13 cellular contexts compared by ENCODE assay signal in the genomic region with DNA sequence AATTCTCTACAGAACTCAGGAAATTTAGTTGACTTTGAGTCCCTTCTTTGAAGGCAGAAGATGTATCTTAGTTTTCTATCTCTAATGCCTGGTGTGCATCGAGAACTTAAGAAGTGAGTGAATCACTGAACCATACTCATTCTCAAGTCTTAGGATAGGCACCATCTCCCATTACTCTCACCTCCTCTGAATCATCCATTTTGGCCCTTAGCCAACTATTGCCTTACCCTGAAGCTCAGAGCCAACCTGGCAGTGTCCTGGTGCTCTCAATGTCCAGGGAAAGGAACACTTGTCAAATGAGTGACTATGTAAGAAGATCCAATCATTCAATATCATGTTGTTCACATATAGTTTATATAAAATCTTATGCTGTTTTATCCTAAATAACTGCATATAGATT.
DNase-seq lines count a peak whose midpoint lies in the region; ATAC-seq, FAIRE-seq and TF ChIP-seq lines count a peak whose summit lies in the region.
"Had no signal": no experiment of that assay in that cellular context is flagged by ENCODE, and none has a peak within 500 bp of the region (broad histone marks: within the 10 kb centered on the region; RNA-seq: fewer than 3 reads in every experiment).

No MANE protein-coding gene starts in this region.

- no peak overlapping the region for H3K9ac ChIP-seq in PC-3 (ENCODE audit: low read length)

- H4K20me1 ChIP-seq in PC-3 (ENCODE audit: low read length), result no peaks in the 10 kb centered on the region

- no TSS peak for BruUV-seq in PC-3 (replicated peaks; lab: Mats Ljungman, UMichigan)

- CTCF ChIA-PET in A549 (lab: Yijun Ruan, JAX) (no interaction called here), PC-3 (lab: Charles Lee) (no interaction called here)

- POLR2A ChIA-PET in A549 (lab: Yijun Ruan, JAX) (no interaction called here), PC-3 (lab: Charles Lee; ENCODE audit: unreplicated experiment) (interaction anchor here (0.6 kb wide), 1 partner anchor 45 kb away, joined by 5 read pairs; no protein-coding TSS in a partner anchor)

- TF ChIP-seq EP300 in A549 (IDR thresholded peaks at IDR 0.05) (no peak), stomach (IDR thresholded peaks at IDR 0.05) (no peak)

- WGBS in A549 (ENCODE audit: missing lambda C conversion rate), result 10% methylated on average over 1 of the region's 1 CpG
- WGBS in stomach, 5 donors, result 90 to 100% (median 93%) methylated on average over 1 of the region's 1 CpG

- DNase-seq in A549 (ENCODE audit: low read depth in 1 of 2, low spot score in 1 of 2) (peak; percentile 8 to 57), DMS53 treated with DMSO at 0.1 percent for 48 hours (lab: John Stamatoyannopoulos, UW; ENCODE audit: unreplicated experiment) (peak; percentile 14), PC-3 (peak; percentile 92), fibroblast of mammary gland (ENCODE audit: low read depth) (peak; percentile 88), stomach (no peak)
- DNase-seq: activated CD8-positive, alpha-beta memory T cell treated with anti-CD3 and anti-CD28 coated beads, Interleukin-2, amount 10 ng/mL, durations not matched to agents 7 days and 5 days; NCI-H187; upper lobe of left lung had no signal

- no peak overlapping the region for H2AFZ ChIP-seq in PC-3 (ENCODE audit: low read length)

- H3K27me3 ChIP-seq in PC-3 (ENCODE audit: low read length), result no peaks in the 10 kb centered on the region
- H3K27me3 ChIP-seq in stomach, result no peaks in the 10 kb centered on the region
- H3K27me3 ChIP-seq: neutrophil, upper lobe of left lung had no signal

- H3K36me3 ChIP-seq in PC-3 (ENCODE audit: low read depth, low read length) (no peaks in the 10 kb centered on the region), stomach (peaks cover 0 to 46% (median 29%) of the 10 kb centered on the region in 4 donors)
- H3K36me3 ChIP-seq: neutrophil, upper lobe of left lung had no signal

- H3K4me3 ChIP-seq in A549, result no peak overlapping the region
- H3K4me3 ChIP-seq in PC-3 (ENCODE audit: low read length), result no peak overlapping the region
- no peak overlapping the region for H3K4me3 ChIP-seq in fibroblast of mammary gland (ENCODE audit: control insufficient read depth, low read depth, low read length)
- H3K4me3 ChIP-seq in stomach, result no peak overlapping the region
- H3K4me3 ChIP-seq: upper lobe of left lung had no signal

- H3K4me2 ChIP-seq in A549 (no peak overlapping the region), PC-3 (ENCODE audit: low read length) (no peak overlapping the region; the same call in 1 of the 2 replicates)

- intact Hi-C loops in PC-3 (cut with micrococcal nuclease), result no loop called here
- intact Hi-C loops in stomach (cut with DNase I; ENCODE audit: low total_unique reads), result no loop called here

- ATAC-seq in A549 (peak in 1 of 2 experiments; percentile 65; a peak in 3 of 6 replicates), PC-3 (peak; percentile 91), HG03565 (IDR thresholded peaks at IDR 0.05; ENCODE audit: unreplicated experiment) (no peak), GM19463 (IDR thresholded peaks at IDR 0.05; ENCODE audit: unreplicated experiment) (no peak), HG02759 (IDR thresholded peaks at IDR 0.05; ENCODE audit: unreplicated experiment) (no peak)
- ATAC-seq: activated CD8-positive, alpha-beta memory T cell treated with anti-CD3 and anti-CD28 coated beads, Interleukin-2, amount 10 ng/mL, durations not matched to agents 7 days and 5 days had no signal

- peaks cover 12% of the 10 kb centered on the region for H3K4me1 ChIP-seq in A549
- peaks cover 11% of the 10 kb centered on the region for H3K4me1 ChIP-seq in PC-3 (ENCODE audit: insufficient read depth, low read length)
- peaks cover 0 to 10% (median 0%) of the 10 kb centered on the region in 4 donors for H3K4me1 ChIP-seq in stomach
- H3K4me1 ChIP-seq: upper lobe of left lung had no signal

- no peak for TF ChIP-seq POLR2A in A549 (IDR thresholded peaks at IDR 0.05; ENCODE audit: low read length)
- TF ChIP-seq POLR2A in stomach (IDR thresholded peaks at IDR 0.05), result no peak

- H3K79me2 ChIP-seq in PC-3 (ENCODE audit: low read length), result no peaks in the 10 kb centered on the region

- no peak for FAIRE-seq in A549 (lab: Jason Lieb, UNC)
- FAIRE-seq: D721Med had no signal

- H3K27ac ChIP-seq in A549 (no peak overlapping the region; a peak in 1 of 6 replicates), PC-3 (ENCODE audit: low read length) (no peak overlapping the region), stomach (no peak overlapping the region)
- H3K27ac ChIP-seq: neutrophil, upper lobe of left lung had no signal

- no peaks in the 10 kb centered on the region for H3K9me2 ChIP-seq in PC-3 (replicated peaks; ENCODE audit: low read length)

- no peaks in the 10 kb centered on the region for H3F3A ChIP-seq in PC-3 (ENCODE audit: low read length, unreplicated experiment)

- H3K9me3 ChIP-seq in A549 (no peaks in the 10 kb centered on the region), PC-3 (ENCODE audit: low read length) (no peaks in the 10 kb centered on the region), stomach (no peaks in the 10 kb centered on the region)
- H3K9me3 ChIP-seq: neutrophil, upper lobe of left lung had no signal

- TF ChIP-seq CTCF in A549 (IDR thresholded peaks at IDR 0.05) (no peak), PC-3 (conservative IDR thresholded peaks at IDR 0.05; ENCODE audit: low read depth, low read length) (no peak), fibroblast of mammary gland (conservative IDR thresholded peaks at IDR 0.05; ENCODE audit: control insufficient read depth, insufficient read depth, low read depth, low read length) (no peak), stomach (IDR thresholded peaks at IDR 0.05) (no peak)

- no peak for TF ChIP-seq RAD21 in A549 (conservative IDR thresholded peaks at IDR 0.05 in 1 of 2, IDR thresholded peaks at IDR 0.05 in 1 of 2)

TF ChIP-seq in A549, 52 proteins besides CTCF, POLR2A, EP300 and RAD21:
- TF ChIP-seq FOSL2 (IDR thresholded peaks at IDR 0.05) (no peak; the same call in 1 of the 2 replicates), FOSL2 (CRISPR knock-in tag; IDR thresholded peaks at IDR 0.05) (peak; percentile 36; the same call in 1 of the 2 replicates), HOXA7 (CRISPR knock-in tag; IDR thresholded peaks at IDR 0.05) (no peak)
